In the genomic region with DNA sequence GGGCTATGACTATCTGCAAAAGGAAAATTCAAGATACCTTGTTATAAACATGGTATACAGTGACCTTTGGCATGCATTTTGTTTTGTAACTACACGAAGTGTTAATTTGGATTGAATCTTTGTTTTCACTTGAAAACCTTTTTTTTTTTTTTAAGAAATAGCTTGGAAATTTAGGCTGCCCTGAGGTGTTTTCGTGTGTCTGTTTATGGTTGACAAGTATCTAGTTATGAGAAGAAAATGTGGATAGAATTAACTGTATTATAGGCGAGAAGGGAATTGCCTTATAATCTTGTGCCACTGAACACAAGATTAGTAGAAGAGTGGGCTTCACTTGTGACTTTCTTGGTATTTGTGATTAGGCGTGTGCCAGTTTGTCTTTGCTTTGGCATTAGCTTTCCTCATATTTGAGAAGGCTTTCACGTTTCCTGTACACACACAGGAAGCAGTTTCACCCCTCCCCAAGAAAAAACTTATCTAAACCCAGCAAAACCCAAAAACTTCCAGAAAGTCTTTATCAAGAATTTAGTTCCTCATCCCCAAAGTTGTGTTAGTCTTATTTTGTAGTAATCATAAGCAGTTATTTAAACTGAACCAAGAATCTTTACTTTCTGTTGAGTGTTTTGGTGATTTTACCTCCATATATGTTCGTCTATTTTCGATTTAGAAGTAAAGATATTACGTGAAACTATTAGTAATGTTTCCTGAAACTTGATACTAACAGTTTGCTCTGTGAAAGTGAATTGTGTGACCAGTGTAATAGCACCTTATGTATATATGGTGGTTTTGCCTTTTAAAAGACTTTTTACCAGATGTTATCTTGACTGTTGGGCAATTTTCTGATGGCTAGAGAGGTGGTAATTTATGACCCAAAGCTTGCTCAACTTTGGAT, we compare ENCODE assay signal across 1 cellular context.
TF ChIP-seq lines count a peak whose summit lies in the region.

No MANE protein-coding gene starts in this region.

TF ChIP-seq in K562, 482 proteins besides CTCF, POLR2A, EP300 and RAD21 (continued from another document and continues in another):
- TF ChIP-seq, protein P1, sequence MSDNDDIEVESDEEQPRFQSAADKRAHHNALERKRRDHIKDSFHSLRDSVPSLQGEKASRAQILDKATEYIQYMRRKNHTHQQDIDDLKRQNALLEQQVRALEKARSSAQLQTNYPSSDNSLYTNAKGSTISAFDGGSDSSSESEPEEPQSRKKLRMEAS (CRISPR knock-in tag; IDR thresholded peaks at IDR 0.05) = no peak
- TF ChIP-seq, protein P2, sequence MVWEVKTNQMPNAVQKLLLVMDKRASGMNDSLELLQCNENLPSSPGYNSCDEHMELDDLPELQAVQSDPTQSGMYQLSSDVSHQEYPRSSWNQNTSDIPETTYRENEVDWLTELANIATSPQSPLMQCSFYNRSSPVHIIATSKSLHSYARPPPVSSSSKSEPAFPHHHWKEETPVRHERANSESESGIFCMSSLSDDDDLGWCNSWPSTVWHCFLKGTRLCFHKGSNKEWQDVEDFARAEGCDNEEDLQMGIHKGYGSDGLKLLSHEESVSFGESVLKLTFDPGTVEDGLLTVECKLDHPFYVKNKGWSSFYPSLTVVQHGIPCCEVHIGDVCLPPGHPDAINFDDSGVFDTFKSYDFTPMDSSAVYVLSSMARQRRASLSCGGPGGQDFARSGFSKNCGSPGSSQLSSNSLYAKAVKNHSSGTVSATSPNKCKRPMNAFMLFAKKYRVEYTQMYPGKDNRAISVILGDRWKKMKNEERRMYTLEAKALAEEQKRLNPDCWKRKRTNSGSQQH (CRISPR knock-in tag; IDR thresholded peaks at IDR 0.05) = no peak
- TF ChIP-seq SNIP1 (IDR thresholded peaks at IDR 0.05; ENCODE audit: low read depth) (no peak), XRCC5 (IDR thresholded peaks at IDR 0.05; ENCODE audit: low read depth, low read length) (no peak), LEF1 (IDR thresholded peaks at IDR 0.05) (peak; percentile 74), SMAD3 (CRISPR knock-in tag; conservative IDR thresholded peaks at IDR 0.05) (no peak), WHSC1 (IDR thresholded peaks at IDR 0.05; ENCODE audit: low read length) (no peak), ZNF75A (CRISPR knock-in tag; IDR thresholded peaks at IDR 0.05) (no peak), MIER1 (IDR thresholded peaks at IDR 0.05; ENCODE audit: low read depth) (no peak), KAT7 (CRISPR knock-in tag; IDR thresholded peaks at IDR 0.05; ENCODE audit: borderline replicate concordance) (no peak), ASH1L (IDR thresholded peaks at IDR 0.05; ENCODE audit: borderline replicate concordance, low read depth, partially characterized antibody) (no peak), RB1 (IDR thresholded peaks at IDR 0.05; ENCODE audit: low read depth) (no peak), MEF2D (tag; conservative IDR thresholded peaks at IDR 0.05; ENCODE audit: low read depth) (0 out of 2 replicates have a peak, but pooled peaks have one; percentile 38), GABPA (tag; conservative IDR thresholded peaks at IDR 0.05; ENCODE audit: low read depth) (peak; percentile 78), SMARCA4 (IDR thresholded peaks at IDR 0.05) (peak; percentile 85), ZC3H8 (IDR thresholded peaks at IDR 0.05) (no peak), HEY1 (CRISPR knock-in tag; IDR thresholded peaks at IDR 0.05; ENCODE audit: borderline replicate concordance) (no peak), MYNN (IDR thresholded peaks at IDR 0.05) (peak; percentile 31; the same call in 1 of the 2 replicates), MYNN (CRISPR knock-in tag; IDR thresholded peaks at IDR 0.05) (no peak), DACH1 (IDR thresholded peaks at IDR 0.05; ENCODE audit: partially characterized antibody) (peak; percentile 80), RFX1 (IDR thresholded peaks at IDR 0.05) (peak; percentile 3; the same call in 1 of the 2 replicates), NR4A1 (CRISPR knock-in tag; IDR thresholded peaks at IDR 0.05) (no peak), NR4A1 (tag; IDR thresholded peaks at IDR 0.05) (no peak), GABPB1 (CRISPR knock-in tag; IDR thresholded peaks at IDR 0.05) (peak; percentile 32; the same call in 1 of the 2 replicates), HNRNPUL1 (IDR thresholded peaks at IDR 0.05; ENCODE audit: low read length) (no peak), SP2 (IDR thresholded peaks at IDR 0.05; ENCODE audit: extremely low read depth, low read depth, low read length, poor library complexity, severe bottlenecking) (no peak), ZNF143 (CRISPR knock-in tag; IDR thresholded peaks at IDR 0.05) (no peak), BHLHE40 (IDR thresholded peaks at IDR 0.05; ENCODE audit: low read length) (no peak), STAT5A (IDR thresholded peaks at IDR 0.05; ENCODE audit: borderline replicate concordance, low read length) (peak; percentile 5; the same call in 1 of the 2 replicates), TOE1 (IDR thresholded peaks at IDR 0.05; ENCODE audit: borderline replicate concordance) (no peak), TOE1 (CRISPR knock-in tag; IDR thresholded peaks at IDR 0.05; ENCODE audit: borderline replicate concordance, low read depth) (no peak), TAF7 (tag; IDR thresholded peaks at IDR 0.05) (no peak), ZSCAN29 (IDR thresholded peaks at IDR 0.05) (no peak), HDAC8 (tag; IDR thresholded peaks at IDR 0.05) (no peak), FOXM1 (IDR thresholded peaks at IDR 0.05; ENCODE audit: low read depth) (peak; percentile 45; the same call in 1 of the 2 replicates), FOXM1 (CRISPR knock-in tag; IDR thresholded peaks at IDR 0.05; ENCODE audit: low read depth) (no peak), SIN3A (IDR thresholded peaks at IDR 0.05; ENCODE audit: borderline replicate concordance in 2 of 2, control insufficient read depth in 1 of 2, low read depth in 2 of 2, low read length in 2 of 2) (no peak), SIN3B (IDR thresholded peaks at IDR 0.05; ENCODE audit: low read depth) (no peak), MAFK (IDR thresholded peaks at IDR 0.05; ENCODE audit: low read length) (no peak), CBX3 (IDR thresholded peaks at IDR 0.05; ENCODE audit: borderline replicate concordance in 1 of 2, low read length in 2 of 2) (no peak), ZNF324 (CRISPR knock-in tag; IDR thresholded peaks at IDR 0.05) (no peak), TFAM (CRISPR knock-in tag; conservative IDR thresholded peaks at IDR 0.05) (no peak), HMG20A (CRISPR knock-in tag; conservative IDR thresholded peaks at IDR 0.05) (no peak), GATAD2A (IDR thresholded peaks at IDR 0.05) (no peak), SMARCE1 (IDR thresholded peaks at IDR 0.05) (peak; percentile 82; the same call in 1 of the 2 replicates)
- TF ChIP-seq, protein P3, sequence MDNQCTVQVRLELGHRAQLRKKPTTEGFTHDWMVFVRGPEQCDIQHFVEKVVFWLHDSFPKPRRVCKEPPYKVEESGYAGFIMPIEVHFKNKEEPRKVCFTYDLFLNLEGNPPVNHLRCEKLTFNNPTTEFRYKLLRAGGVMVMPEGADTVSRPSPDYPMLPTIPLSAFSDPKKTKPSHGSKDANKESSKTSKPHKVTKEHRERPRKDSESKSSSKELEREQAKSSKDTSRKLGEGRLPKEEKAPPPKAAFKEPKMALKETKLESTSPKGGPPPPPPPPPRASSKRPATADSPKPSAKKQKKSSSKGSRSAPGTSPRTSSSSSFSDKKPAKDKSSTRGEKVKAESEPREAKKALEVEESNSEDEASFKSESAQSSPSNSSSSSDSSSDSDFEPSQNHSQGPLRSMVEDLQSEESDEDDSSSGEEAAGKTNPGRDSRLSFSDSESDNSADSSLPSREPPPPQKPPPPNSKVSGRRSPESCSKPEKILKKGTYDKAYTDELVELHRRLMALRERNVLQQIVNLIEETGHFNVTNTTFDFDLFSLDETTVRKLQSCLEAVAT (IDR thresholded peaks at IDR 0.05) = peak; percentile 35 to 69; a peak in 3 of 4 replicates
- TF ChIP-seq, protein P4, sequence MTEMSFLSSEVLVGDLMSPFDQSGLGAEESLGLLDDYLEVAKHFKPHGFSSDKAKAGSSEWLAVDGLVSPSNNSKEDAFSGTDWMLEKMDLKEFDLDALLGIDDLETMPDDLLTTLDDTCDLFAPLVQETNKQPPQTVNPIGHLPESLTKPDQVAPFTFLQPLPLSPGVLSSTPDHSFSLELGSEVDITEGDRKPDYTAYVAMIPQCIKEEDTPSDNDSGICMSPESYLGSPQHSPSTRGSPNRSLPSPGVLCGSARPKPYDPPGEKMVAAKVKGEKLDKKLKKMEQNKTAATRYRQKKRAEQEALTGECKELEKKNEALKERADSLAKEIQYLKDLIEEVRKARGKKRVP (CRISPR knock-in tag; IDR thresholded peaks at IDR 0.05) = no peak
- TF ChIP-seq, protein P5, sequence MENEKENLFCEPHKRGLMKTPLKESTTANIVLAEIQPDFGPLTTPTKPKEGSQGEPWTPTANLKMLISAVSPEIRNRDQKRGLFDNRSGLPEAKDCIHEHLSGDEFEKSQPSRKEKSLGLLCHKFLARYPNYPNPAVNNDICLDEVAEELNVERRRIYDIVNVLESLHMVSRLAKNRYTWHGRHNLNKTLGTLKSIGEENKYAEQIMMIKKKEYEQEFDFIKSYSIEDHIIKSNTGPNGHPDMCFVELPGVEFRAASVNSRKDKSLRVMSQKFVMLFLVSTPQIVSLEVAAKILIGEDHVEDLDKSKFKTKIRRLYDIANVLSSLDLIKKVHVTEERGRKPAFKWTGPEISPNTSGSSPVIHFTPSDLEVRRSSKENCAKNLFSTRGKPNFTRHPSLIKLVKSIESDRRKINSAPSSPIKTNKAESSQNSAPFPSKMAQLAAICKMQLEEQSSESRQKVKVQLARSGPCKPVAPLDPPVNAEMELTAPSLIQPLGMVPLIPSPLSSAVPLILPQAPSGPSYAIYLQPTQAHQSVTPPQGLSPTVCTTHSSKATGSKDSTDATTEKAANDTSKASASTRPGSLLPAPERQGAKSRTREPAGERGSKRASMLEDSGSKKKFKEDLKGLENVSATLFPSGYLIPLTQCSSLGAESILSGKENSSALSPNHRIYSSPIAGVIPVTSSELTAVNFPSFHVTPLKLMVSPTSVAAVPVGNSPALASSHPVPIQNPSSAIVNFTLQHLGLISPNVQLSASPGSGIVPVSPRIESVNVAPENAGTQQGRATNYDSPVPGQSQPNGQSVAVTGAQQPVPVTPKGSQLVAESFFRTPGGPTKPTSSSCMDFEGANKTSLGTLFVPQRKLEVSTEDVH (IDR thresholded peaks at IDR 0.05; ENCODE audit: low read depth, partially characterized antibody) = peak; percentile 29
- TF ChIP-seq, protein P6, sequence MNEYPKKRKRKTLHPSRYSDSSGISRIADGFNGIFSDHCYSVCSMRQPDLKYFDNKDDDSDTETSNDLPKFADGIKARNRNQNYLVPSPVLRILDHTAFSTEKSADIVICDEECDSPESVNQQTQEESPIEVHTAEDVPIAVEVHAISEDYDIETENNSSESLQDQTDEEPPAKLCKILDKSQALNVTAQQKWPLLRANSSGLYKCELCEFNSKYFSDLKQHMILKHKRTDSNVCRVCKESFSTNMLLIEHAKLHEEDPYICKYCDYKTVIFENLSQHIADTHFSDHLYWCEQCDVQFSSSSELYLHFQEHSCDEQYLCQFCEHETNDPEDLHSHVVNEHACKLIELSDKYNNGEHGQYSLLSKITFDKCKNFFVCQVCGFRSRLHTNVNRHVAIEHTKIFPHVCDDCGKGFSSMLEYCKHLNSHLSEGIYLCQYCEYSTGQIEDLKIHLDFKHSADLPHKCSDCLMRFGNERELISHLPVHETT (CRISPR knock-in tag; conservative IDR thresholded peaks at IDR 0.05 in 1 of 2, IDR thresholded peaks at IDR 0.05 in 1 of 2) = peak in 1 of 2 experiments; percentile 24; a peak in 1 of 4 replicates
- TF ChIP-seq, protein P7, sequence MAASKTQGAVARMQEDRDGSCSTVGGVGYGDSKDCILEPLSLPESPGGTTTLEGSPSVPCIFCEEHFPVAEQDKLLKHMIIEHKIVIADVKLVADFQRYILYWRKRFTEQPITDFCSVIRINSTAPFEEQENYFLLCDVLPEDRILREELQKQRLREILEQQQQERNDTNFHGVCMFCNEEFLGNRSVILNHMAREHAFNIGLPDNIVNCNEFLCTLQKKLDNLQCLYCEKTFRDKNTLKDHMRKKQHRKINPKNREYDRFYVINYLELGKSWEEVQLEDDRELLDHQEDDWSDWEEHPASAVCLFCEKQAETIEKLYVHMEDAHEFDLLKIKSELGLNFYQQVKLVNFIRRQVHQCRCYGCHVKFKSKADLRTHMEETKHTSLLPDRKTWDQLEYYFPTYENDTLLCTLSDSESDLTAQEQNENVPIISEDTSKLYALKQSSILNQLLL (CRISPR knock-in tag; IDR thresholded peaks at IDR 0.05; ENCODE audit: borderline replicate concordance) = no peak
- TF ChIP-seq, protein P8, sequence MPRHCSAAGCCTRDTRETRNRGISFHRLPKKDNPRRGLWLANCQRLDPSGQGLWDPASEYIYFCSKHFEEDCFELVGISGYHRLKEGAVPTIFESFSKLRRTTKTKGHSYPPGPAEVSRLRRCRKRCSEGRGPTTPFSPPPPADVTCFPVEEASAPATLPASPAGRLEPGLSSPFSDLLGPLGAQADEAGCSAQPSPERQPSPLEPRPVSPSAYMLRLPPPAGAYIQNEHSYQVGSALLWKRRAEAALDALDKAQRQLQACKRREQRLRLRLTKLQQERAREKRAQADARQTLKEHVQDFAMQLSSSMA (CRISPR knock-in tag; IDR thresholded peaks at IDR 0.05) = no peak
- TF ChIP-seq, protein P9, sequence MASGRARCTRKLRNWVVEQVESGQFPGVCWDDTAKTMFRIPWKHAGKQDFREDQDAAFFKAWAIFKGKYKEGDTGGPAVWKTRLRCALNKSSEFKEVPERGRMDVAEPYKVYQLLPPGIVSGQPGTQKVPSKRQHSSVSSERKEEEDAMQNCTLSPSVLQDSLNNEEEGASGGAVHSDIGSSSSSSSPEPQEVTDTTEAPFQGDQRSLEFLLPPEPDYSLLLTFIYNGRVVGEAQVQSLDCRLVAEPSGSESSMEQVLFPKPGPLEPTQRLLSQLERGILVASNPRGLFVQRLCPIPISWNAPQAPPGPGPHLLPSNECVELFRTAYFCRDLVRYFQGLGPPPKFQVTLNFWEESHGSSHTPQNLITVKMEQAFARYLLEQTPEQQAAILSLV (tag; IDR thresholded peaks at IDR 0.05) = peak; percentile 92
- TF ChIP-seq, protein P10, sequence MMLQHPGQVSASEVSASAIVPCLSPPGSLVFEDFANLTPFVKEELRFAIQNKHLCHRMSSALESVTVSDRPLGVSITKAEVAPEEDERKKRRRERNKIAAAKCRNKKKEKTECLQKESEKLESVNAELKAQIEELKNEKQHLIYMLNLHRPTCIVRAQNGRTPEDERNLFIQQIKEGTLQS (IDR thresholded peaks at IDR 0.05) = peak; percentile 73
- TF ChIP-seq, protein P10 (CRISPR knock-in tag; conservative IDR thresholded peaks at IDR 0.05) = no peak
